17 cellular contexts compared by ENCODE assay signal in genomic region chr15:30062881-30063280, GRCh38. TPM values are rescaled to one million over a fixed set of nuclear protein-coding genes. Genes with fewer than 3 reads are reported as not detected.
"Had no signal": no experiment of that assay in that cellular context is flagged by ENCODE, and none has a peak within 500 bp of the region (broad histone marks: within the 10 kb centered on the region; RNA-seq: fewer than 3 reads in every experiment).

No MANE protein-coding gene starts in this region.

- H3K4me3 Mint-ChIP-seq: activated T-helper 17 cell treated with anti-CD3 and anti-CD28 coated beads, Interleukin-2, amount 50 U/mL, for 72 hours; central memory CD8-positive, alpha-beta T cell; immature natural killer cell; naive thymus-derived CD4-positive, alpha-beta T cell; stimulated activated naive B cell treated with anti-CD40 and anti-IgM and Interleukin-4, amounts not matched to agents 10 μg/mL and 1 μg/mL and 100 μg/mL, for 72 hours had no signal

- H3K4me1 Mint-ChIP-seq: activated T-helper 17 cell treated with anti-CD3 and anti-CD28 coated beads, Interleukin-2, amount 50 U/mL, for 72 hours; central memory CD8-positive, alpha-beta T cell; immature natural killer cell; naive thymus-derived CD4-positive, alpha-beta T cell; stimulated activated naive B cell treated with anti-CD40 and anti-IgM and Interleukin-4, amounts not matched to agents 10 μg/mL and 1 μg/mL and 100 μg/mL, for 72 hours had no signal

- H3K27me3 ChIP-seq: heart left ventricle, transverse colon had no signal

- H3K36me3 ChIP-seq: heart left ventricle, transverse colon had no signal

- H3K27me3 Mint-ChIP-seq: stimulated activated naive B cell treated with anti-CD40 and anti-IgM and Interleukin-4, amounts not matched to agents 10 μg/mL and 1 μg/mL and 100 μg/mL, for 72 hours had no signal

- H3K4me3 ChIP-seq: heart left ventricle, mucosa of descending colon, transverse colon had no signal

- H3K27ac Mint-ChIP-seq: activated T-helper 17 cell treated with anti-CD3 and anti-CD28 coated beads, Interleukin-2, amount 50 U/mL, for 72 hours; immature natural killer cell; naive thymus-derived CD4-positive, alpha-beta T cell; stimulated activated naive B cell treated with anti-CD40 and anti-IgM and Interleukin-4, amounts not matched to agents 10 μg/mL and 1 μg/mL and 100 μg/mL, for 72 hours had no signal

- ATAC-seq: activated T-helper 17 cell treated with anti-CD3 and anti-CD28 coated beads, Interleukin-2, amount 50 U/mL, for 72 hours; heart left ventricle; mucosa of descending colon; naive thymus-derived CD4-positive, alpha-beta T cell; stimulated activated naive B cell treated with anti-CD40 and anti-IgM and Interleukin-4, amounts not matched to agents 10 μg/mL and 1 μg/mL and 100 μg/mL, for 72 hours had no signal

- H3K4me1 ChIP-seq: parathyroid adenoma, transverse colon had no signal

- H3K27ac ChIP-seq: heart left ventricle, parathyroid adenoma, transverse colon, VCaP had no signal

- H3K9me3 Mint-ChIP-seq: activated T-helper 17 cell treated with anti-CD3 and anti-CD28 coated beads, Interleukin-2, amount 50 U/mL, for 72 hours; central memory CD8-positive, alpha-beta T cell; immature natural killer cell had no signal

- DNase-seq: activated CD4-positive, alpha-beta T cell treated with anti-CD3 and anti-CD28 coated beads, Interleukin-2, amount 50 U/mL, for 48 hours; activated naive CD4-positive, alpha-beta T cell treated with Interleukin-2 at 50 U/mL for 16 hours; cortex of kidney; effector CD4-positive, alpha-beta T cell; foreskin melanocyte; heart left ventricle; immature natural killer cell; mucosa of descending colon; naive thymus-derived CD4-positive, alpha-beta T cell; stimulated activated CD4-positive, alpha-beta T cell treated with anti-CD3 and anti-CD28 coated beads, Interleukin-2, amount 100 ng/mL, for 48 hours; stimulated activated naive B cell treated with anti-CD40 and anti-IgM and Interleukin-4, amounts not matched to agents 10 μg/mL and 1 μg/mL and 100 μg/mL, for 72 hours; transverse colon had no signal

- H3K36me3 Mint-ChIP-seq: immature natural killer cell; naive thymus-derived CD4-positive, alpha-beta T cell; stimulated activated naive B cell treated with anti-CD40 and anti-IgM and Interleukin-4, amounts not matched to agents 10 μg/mL and 1 μg/mL and 100 μg/mL, for 72 hours had no signal

- H3K9me3 ChIP-seq: heart left ventricle, mucosa of descending colon, transverse colon had no signal

RNA-seq across cellular contexts. Expression of gene GOLGA8J, which starts 19.9 kb away (rescaled TPM):
- total RNA-seq: activated T-helper 17 cell treated with anti-CD3 and anti-CD28 coated beads, Interleukin-2, amount 50 U/mL, for 72 hours; heart left ventricle; skeletal muscle tissue had no signal
